10 cellular contexts compared by ENCODE assay signal in genomic region chr22:24401824-24402434, GRCh38. TPM values are rescaled to one million over a fixed set of nuclear protein-coding genes. Genes with fewer than 3 reads are reported as not detected.
DNase-seq lines count a peak whose midpoint lies in the region; ATAC-seq, FAIRE-seq and TF ChIP-seq lines count a peak whose summit lies in the region.
"Had no signal": no experiment of that assay in that cellular context is flagged by ENCODE, and none has a peak within 500 bp of the region (broad histone marks: within the 10 kb centered on the region; RNA-seq: fewer than 3 reads in every experiment).

No MANE protein-coding gene starts in this region.

- no peak overlapping the region for H3K4me3 Mint-ChIP-seq in activated T-cell treated with anti-CD3 and anti-CD28 coated beads, Interleukin-2, amount 50 U/mL, for 24 hours
- no peak overlapping the region for H3K4me3 Mint-ChIP-seq in activated T-cell treated with anti-CD3 and anti-CD28 coated beads, Interleukin-2, amount 50 U/mL, for 4 hours
- no peak overlapping the region for H3K4me3 Mint-ChIP-seq in activated T-helper 1 cell treated with anti-CD3 and anti-CD28 coated beads, Interleukin-12 subunit alpha, Interleukin-12 subunit beta, Interleukin-2, Interleukin-4 antibody, amounts not matched to agents 30 ng/mL and 10 ng/mL and 1 ng/mL, durations not matched to agents 14 hours and 24 hours and 36 hours

- H3K4me3 ChIP-seq in left lung, result peak overlapping the region in 1 of 2 donors; percentile 6
- H3K4me3 ChIP-seq in tibial artery, result no peak overlapping the region

- peaks cover 49% of the 10 kb centered on the region for H3K4me1 Mint-ChIP-seq in activated T-cell treated with anti-CD3 and anti-CD28 coated beads, Interleukin-2, amount 50 U/mL, for 24 hours (ENCODE audit: low read depth)
- peaks cover 32% of the 10 kb centered on the region for H3K4me1 Mint-ChIP-seq in activated T-cell treated with anti-CD3 and anti-CD28 coated beads, Interleukin-2, amount 50 U/mL, for 4 hours (ENCODE audit: low read depth)
- peaks cover 57% of the 10 kb centered on the region for H3K4me1 Mint-ChIP-seq in activated T-helper 1 cell treated with anti-CD3 and anti-CD28 coated beads, Interleukin-12 subunit alpha, Interleukin-12 subunit beta, Interleukin-2, Interleukin-4 antibody, amounts not matched to agents 30 ng/mL and 10 ng/mL and 1 ng/mL, durations not matched to agents 14 hours and 24 hours and 36 hours (ENCODE audit: low read depth)

- peak overlapping the region; percentile 76 for H3K27ac Mint-ChIP-seq in activated T-cell treated with anti-CD3 and anti-CD28 coated beads, Interleukin-2, amount 50 U/mL, for 24 hours
- peak overlapping the region; percentile 80 for H3K27ac Mint-ChIP-seq in activated T-helper 1 cell treated with anti-CD3 and anti-CD28 coated beads, Interleukin-12 subunit alpha, Interleukin-12 subunit beta, Interleukin-2, Interleukin-4 antibody, amounts not matched to agents 30 ng/mL and 10 ng/mL and 1 ng/mL, durations not matched to agents 14 hours and 24 hours and 36 hours

- no peak for ATAC-seq in activated T-cell treated with anti-CD3 and anti-CD28 coated beads, Interleukin-2, amount 50 U/mL, for 4 hours
- peak; percentile 18 for ATAC-seq in left lung

- intact Hi-C loops in activated T-helper 1 cell treated with anti-CD3 and anti-CD28 coated beads, Interleukin-12 subunit alpha, Interleukin-12 subunit beta, Interleukin-2, Interleukin-4 antibody, amounts not matched to agents 30 ng/mL and 10 ng/mL and 1 ng/mL, durations not matched to agents 14 hours and 24 hours and 36 hours (cut with micrococcal nuclease), result no loop called here
- intact Hi-C loops in left lung (cut with DNase I) (no loop called here), tibial artery (cut with DNase I; ENCODE audit: low total_unique reads) (no loop called here)

- TF ChIP-seq CTCF in left lung (IDR thresholded peaks at IDR 0.05) (no peak), tibial artery (IDR thresholded peaks at IDR 0.05) (no peak), D721Med (IDR thresholded peaks at IDR 0.05; ENCODE audit: insufficient read depth, missing control alignments) (no peak)

- peaks cover 79% of the 10 kb centered on the region for H3K36me3 Mint-ChIP-seq in activated T-cell treated with anti-CD3 and anti-CD28 coated beads, Interleukin-2, amount 50 U/mL, for 24 hours (ENCODE audit: low read depth)
- H3K36me3 Mint-ChIP-seq in activated T-cell treated with anti-CD3 and anti-CD28 coated beads, Interleukin-2, amount 50 U/mL, for 4 hours (ENCODE audit: insufficient read depth), result peaks cover 26% of the 10 kb centered on the region
- H3K36me3 Mint-ChIP-seq in activated T-helper 1 cell treated with anti-CD3 and anti-CD28 coated beads, Interleukin-12 subunit alpha, Interleukin-12 subunit beta, Interleukin-2, Interleukin-4 antibody, amounts not matched to agents 30 ng/mL and 10 ng/mL and 1 ng/mL, durations not matched to agents 14 hours and 24 hours and 36 hours (ENCODE audit: low read depth), result peaks cover 29% of the 10 kb centered on the region

- H3K9me3 ChIP-seq in left lung (no peaks in the 10 kb centered on the region), tibial artery (no peaks in the 10 kb centered on the region)

- H3K27me3 ChIP-seq in left lung, result no peaks in the 10 kb centered on the region
- no peaks in the 10 kb centered on the region for H3K27me3 ChIP-seq in tibial artery

- FAIRE-seq in urothelium cell line (lab: Jason Lieb, UNC), result no peak
- no peak for FAIRE-seq in D721Med (lab: Jason Lieb, UNC)

- DNase-seq in activated T-cell treated with anti-CD3 and anti-CD28 coated beads, Interleukin-2, amount 50 U/mL, for 24 hours, result no peak
- no peak for DNase-seq in activated T-cell treated with anti-CD3 and anti-CD28 coated beads, Interleukin-2, amount 50 U/mL, for 4 hours
- DNase-seq in activated T-helper 1 cell treated with anti-CD3 and anti-CD28 coated beads, Interleukin-12 subunit alpha, Interleukin-12 subunit beta, Interleukin-2, Interleukin-4 antibody, amounts not matched to agents 30 ng/mL and 10 ng/mL and 1 ng/mL, durations not matched to agents 14 hours and 24 hours and 36 hours (ENCODE audit: low spot score), result no peak
- DNase-seq in left lung (no peak), tibial artery (peak in 1 of 2 donors; percentile 60), OCI-M2 (lab: John Stamatoyannopoulos, UW; ENCODE audit: unreplicated experiment) (no peak), urothelium cell line (ENCODE audit: low spot score) (no peak), D721Med (ENCODE audit: insufficient read length, low spot score) (no peak)
- DNase-seq: activated CD4-positive, alpha-beta T cell treated with anti-CD3 and anti-CD28 coated beads for 48 hours; central memory CD4-positive, alpha-beta T cell had no signal

- H3K36me3 ChIP-seq in left lung (peaks cover 0 to 43% of the 10 kb centered on the region in 2 donors), tibial artery (peaks cover 7 to 28% (median 11%) of the 10 kb centered on the region in 3 donors)

- H3K27ac ChIP-seq in left lung (peak overlapping the region; percentile 70 to 74), tibial artery (peak overlapping the region; percentile 75)

- no peaks in the 10 kb centered on the region for H3K27me3 Mint-ChIP-seq in activated T-cell treated with anti-CD3 and anti-CD28 coated beads, Interleukin-2, amount 50 U/mL, for 24 hours
- H3K27me3 Mint-ChIP-seq in activated T-cell treated with anti-CD3 and anti-CD28 coated beads, Interleukin-2, amount 50 U/mL, for 4 hours (ENCODE audit: low read depth), result no peaks in the 10 kb centered on the region
- H3K27me3 Mint-ChIP-seq in activated T-helper 1 cell treated with anti-CD3 and anti-CD28 coated beads, Interleukin-12 subunit alpha, Interleukin-12 subunit beta, Interleukin-2, Interleukin-4 antibody, amounts not matched to agents 30 ng/mL and 10 ng/mL and 1 ng/mL, durations not matched to agents 14 hours and 24 hours and 36 hours (ENCODE audit: insufficient read depth), result no peaks in the 10 kb centered on the region

- H3K9me3 Mint-ChIP-seq in activated T-cell treated with anti-CD3 and anti-CD28 coated beads, Interleukin-2, amount 50 U/mL, for 24 hours, result no peaks in the 10 kb centered on the region
- no peaks in the 10 kb centered on the region for H3K9me3 Mint-ChIP-seq in activated T-cell treated with anti-CD3 and anti-CD28 coated beads, Interleukin-2, amount 50 U/mL, for 4 hours
- H3K9me3 Mint-ChIP-seq in activated T-helper 1 cell treated with anti-CD3 and anti-CD28 coated beads, Interleukin-12 subunit alpha, Interleukin-12 subunit beta, Interleukin-2, Interleukin-4 antibody, amounts not matched to agents 30 ng/mL and 10 ng/mL and 1 ng/mL, durations not matched to agents 14 hours and 24 hours and 36 hours, result no peaks in the 10 kb centered on the region

- H3K4me1 ChIP-seq in left lung, result peaks cover 32 to 69% of the 10 kb centered on the region in 2 donors
- H3K4me1 ChIP-seq in tibial artery, result peaks cover 0 to 61% (median 44%) of the 10 kb centered on the region in 4 donors

RNA-seq across cellular contexts. Expression of gene ADORA2A, which starts 25.5 kb away (rescaled TPM):
- 10 to 100 TPM; 44.6 to 57.1 (median 51.1) TPM for total RNA-seq in activated T-cell treated with anti-CD3 and anti-CD28 coated beads, Interleukin-2, amount 50 U/mL, for 4 hours
- total RNA-seq in activated T-helper 1 cell treated with anti-CD3 and anti-CD28 coated beads, Interleukin-12 subunit alpha, Interleukin-12 subunit beta, Interleukin-2, Interleukin-4 antibody, amounts not matched to agents 30 ng/mL and 10 ng/mL and 1 ng/mL, durations not matched to agents 14 hours and 24 hours and 36 hours, result 27.3 and 27.7 TPM in 2 replicates
- total RNA-seq in left lung, result 10 to 100 TPM; 11.5 to 16.8 TPM
